Comparison of ENCODE assay signal across 9 cellular contexts in genomic region chr19:49862411-49863253, GRCh38. TPM values are rescaled to one million over a fixed set of nuclear protein-coding genes. Genes with fewer than 3 reads are reported as not detected.
DNase-seq lines count a peak whose midpoint lies in the region; ATAC-seq and TF ChIP-seq lines count a peak whose summit lies in the region.
"Had no signal": no experiment of that assay in that cellular context is flagged by ENCODE, and none has a peak within 500 bp of the region (broad histone marks: within the 10 kb centered on the region; RNA-seq: fewer than 3 reads in every experiment).

No MANE protein-coding gene starts in this region.

- no peaks in the 10 kb centered on the region for H3K27me3 ChIP-seq in MM.1S (replicated peaks; ENCODE audit: insufficient read depth, low read length)
- no peaks in the 10 kb centered on the region for H3K27me3 ChIP-seq in esophagus squamous epithelium
- H3K27me3 ChIP-seq: Peyer's patch had no signal

- no peaks in the 10 kb centered on the region for H3K9me2 ChIP-seq in MM.1S (replicated peaks; ENCODE audit: insufficient read depth, low read length)

- peaks cover 41% of the 10 kb centered on the region for H3K79me2 ChIP-seq in MM.1S (ENCODE audit: low read length)

- intact Hi-C loops in esophagus squamous epithelium (cut with DNase I) = no loop called here

- no peak overlapping the region for H3K4me2 ChIP-seq in MM.1S (ENCODE audit: low read depth, low read length)

- no peak overlapping the region for H3K27ac ChIP-seq in MM.1S (ENCODE audit: low read length)
- peak overlapping the region in 1 of 4 donors; percentile 5 for H3K27ac ChIP-seq in esophagus squamous epithelium
- H3K27ac ChIP-seq: Peyer's patch had no signal

- no peak overlapping the region for H3K27ac Mint-ChIP-seq in activated naive CD8-positive, alpha-beta T cell treated with anti-CD3 and anti-CD28 coated beads, Interleukin-2, amount 50 U/mL, for 24 hours

- H3K36me3 Mint-ChIP-seq in activated T-cell treated with anti-CD3 and anti-CD28 coated beads, Interleukin-2, amount 50 U/mL, for 4 hours (ENCODE audit: insufficient read depth) = peaks cover 19% of the 10 kb centered on the region
- peaks cover 32% of the 10 kb centered on the region for H3K36me3 Mint-ChIP-seq in activated naive CD8-positive, alpha-beta T cell treated with anti-CD3 and anti-CD28 coated beads, Interleukin-2, amount 50 U/mL, for 24 hours (ENCODE audit: low read depth)

- DNase-seq in activated T-cell treated with anti-CD3 and anti-CD28 coated beads, Interleukin-2, amount 50 U/mL, for 4 hours = peak; percentile 12
- DNase-seq in activated T-cell treated with anti-CD3 and anti-CD28 coated beads for 4 hours (no peak), MM.1S (no peak), fibroblast of the aortic adventitia (ENCODE audit: low read depth) (no peak), esophagus squamous epithelium (lab: John Stamatoyannopoulos, UW) (no peak)
- peak; percentile 56 for DNase-seq in stimulated activated CD8-positive, alpha-beta memory T cell treated with anti-CD3 and anti-CD28 coated beads, Interleukin-4, amount 100 ng/mL, for 48 hours
- DNase-seq in activated naive CD8-positive, alpha-beta T cell treated with anti-CD3 and anti-CD28 coated beads, Interleukin-2, amount 50 U/mL, for 24 hours = no peak

- WGBS in esophagus squamous epithelium, 2 donors = 78 to 85% methylated on average over 19 to 39 of the region's 47 CpGs

- no peaks in the 10 kb centered on the region for H4K20me1 ChIP-seq in MM.1S (ENCODE audit: insufficient read depth, low read length)

- H3K27me3 Mint-ChIP-seq in activated T-cell treated with anti-CD3 and anti-CD28 coated beads, Interleukin-2, amount 50 U/mL, for 4 hours (ENCODE audit: low read depth) = no peaks in the 10 kb centered on the region
- no peaks in the 10 kb centered on the region for H3K27me3 Mint-ChIP-seq in activated naive CD8-positive, alpha-beta T cell treated with anti-CD3 and anti-CD28 coated beads, Interleukin-2, amount 50 U/mL, for 24 hours

- H3F3A ChIP-seq in MM.1S (ENCODE audit: insufficient read depth, low read length) = peaks cover 14% of the 10 kb centered on the region

- H3K4me3 ChIP-seq in MM.1S (ENCODE audit: low read length) (no peak overlapping the region), fibroblast of the aortic adventitia (ENCODE audit: low read depth, low read length) (no peak overlapping the region), esophagus squamous epithelium (no peak overlapping the region)
- H3K4me3 ChIP-seq: Peyer's patch had no signal

- H3K36me3 ChIP-seq in MM.1S (replicated peaks; ENCODE audit: insufficient read depth, low read length) = peaks cover 7% of the 10 kb centered on the region
- H3K36me3 ChIP-seq in esophagus squamous epithelium = peaks cover 25 to 74% (median 49%) of the 10 kb centered on the region in 3 donors

- no peak overlapping the region for H3K9ac ChIP-seq in MM.1S (ENCODE audit: low read length)

- H3K4me3 Mint-ChIP-seq in activated T-cell treated with anti-CD3 and anti-CD28 coated beads, Interleukin-2, amount 50 U/mL, for 4 hours = no peak overlapping the region
- no peak overlapping the region for H3K4me3 Mint-ChIP-seq in activated naive CD8-positive, alpha-beta T cell treated with anti-CD3 and anti-CD28 coated beads, Interleukin-2, amount 50 U/mL, for 24 hours

- TF ChIP-seq POLR2A in esophagus squamous epithelium (IDR thresholded peaks at IDR 0.05) = no peak

- H3K9me3 ChIP-seq in MM.1S (replicated peaks; ENCODE audit: insufficient read depth, low read length) (no peaks in the 10 kb centered on the region), esophagus squamous epithelium (no peaks in the 10 kb centered on the region)
- H3K9me3 ChIP-seq: Peyer's patch had no signal

- no peak for ATAC-seq in activated T-cell treated with anti-CD3 and anti-CD28 coated beads, Interleukin-2, amount 50 U/mL, for 4 hours
- ATAC-seq in HG02678 (IDR thresholded peaks at IDR 0.05; ENCODE audit: unreplicated experiment) = no peak
- ATAC-seq in activated naive CD8-positive, alpha-beta T cell treated with anti-CD3 and anti-CD28 coated beads, Interleukin-2, amount 50 U/mL, for 24 hours = no peak

- H3K4me1 ChIP-seq in MM.1S (ENCODE audit: low read length) (peaks cover 8% of the 10 kb centered on the region; the same call in 1 of the 2 replicates), esophagus squamous epithelium (peaks cover 15 to 52% (median 23%) of the 10 kb centered on the region in 3 donors)

- peak; percentile 16 for TF ChIP-seq CTCF in MM.1S (IDR thresholded peaks at IDR 0.05; ENCODE audit: low read length)
- TF ChIP-seq CTCF in fibroblast of the aortic adventitia (IDR thresholded peaks at IDR 0.05; ENCODE audit: insufficient read depth, low read length) = peak; percentile 16
- no peak for TF ChIP-seq CTCF in esophagus squamous epithelium (IDR thresholded peaks at IDR 0.05)

- peaks cover 35% of the 10 kb centered on the region for H3K4me1 Mint-ChIP-seq in activated T-cell treated with anti-CD3 and anti-CD28 coated beads, Interleukin-2, amount 50 U/mL, for 4 hours (ENCODE audit: low read depth)
- H3K4me1 Mint-ChIP-seq in activated naive CD8-positive, alpha-beta T cell treated with anti-CD3 and anti-CD28 coated beads, Interleukin-2, amount 50 U/mL, for 24 hours = peaks cover 25% of the 10 kb centered on the region

- H2AFZ ChIP-seq in MM.1S (ENCODE audit: low read length) = no peak overlapping the region

- no peaks in the 10 kb centered on the region for H3K9me3 Mint-ChIP-seq in activated T-cell treated with anti-CD3 and anti-CD28 coated beads, Interleukin-2, amount 50 U/mL, for 4 hours
- no peaks in the 10 kb centered on the region for H3K9me3 Mint-ChIP-seq in activated naive CD8-positive, alpha-beta T cell treated with anti-CD3 and anti-CD28 coated beads, Interleukin-2, amount 50 U/mL, for 24 hours

RNA-seq across cellular contexts. Expression of gene PNKP, which starts 4.7 kb away (rescaled TPM):
- total RNA-seq in activated T-cell treated with anti-CD3 and anti-CD28 coated beads, Interleukin-2, amount 50 U/mL, for 4 hours = 100 to 1,000 TPM; 110 to 120 (median 110) TPM
- 42.3 and 58.3 TPM in 2 replicates for total RNA-seq in fibroblast of the aortic adventitia (ENCODE audit: low replicate concordance)
- 10 to 100 TPM; 33.3 to 42.3 (median 36.3) TPM for total RNA-seq in esophagus squamous epithelium

RNA-seq across cellular contexts. Expression of gene PTOV1, which starts 11.7 kb away (rescaled TPM):
- total RNA-seq in activated T-cell treated with anti-CD3 and anti-CD28 coated beads, Interleukin-2, amount 50 U/mL, for 4 hours = 10 to 100 TPM; 77.8 to 86.3 (median 83.7) TPM
- 46.2 and 51.2 TPM in 2 replicates for total RNA-seq in fibroblast of the aortic adventitia (ENCODE audit: low replicate concordance)
- 10 to 100 TPM; 31.3 to 57.0 (median 45.2) TPM for total RNA-seq in esophagus squamous epithelium

RNA-seq across cellular contexts. Expression of gene AKT1S1, which starts 14.5 kb away (rescaled TPM):
- 10 to 100 TPM; 25.3 to 31.6 (median 28.0) TPM for total RNA-seq in activated T-cell treated with anti-CD3 and anti-CD28 coated beads, Interleukin-2, amount 50 U/mL, for 4 hours
- 14.4 and 20.6 TPM in 2 replicates for total RNA-seq in fibroblast of the aortic adventitia (ENCODE audit: low replicate concordance)
- total RNA-seq in esophagus squamous epithelium = 10 to 100 TPM; 16.2 to 31.0 (median 20.4) TPM

RNA-seq across cellular contexts. Expression of gene TBC1D17, which starts 14.9 kb away (rescaled TPM):
- total RNA-seq in activated T-cell treated with anti-CD3 and anti-CD28 coated beads, Interleukin-2, amount 50 U/mL, for 4 hours = 10 to 100 TPM; 29.1 to 30.5 (median 29.3) TPM
- total RNA-seq in fibroblast of the aortic adventitia (ENCODE audit: low replicate concordance) (16.3 and 17.1 TPM in 2 replicates), esophagus squamous epithelium (10 to 100 TPM in 3 of 4 donors, 1 to 10 TPM in 1; 6.7 to 25.9 (median 16.9) TPM)

RNA-seq across cellular contexts. Expression of gene IL4I1, which starts 34.1 kb away (rescaled TPM):
- total RNA-seq in activated T-cell treated with anti-CD3 and anti-CD28 coated beads, Interleukin-2, amount 50 U/mL, for 4 hours = 10 to 100 TPM; 24.7 to 52.7 (median 36.4) TPM
- 1.1 TPM in 1 of 2 replicates, not detected in the other for total RNA-seq in fibroblast of the aortic adventitia (ENCODE audit: low replicate concordance)
- total RNA-seq in esophagus squamous epithelium = under 1 TPM; 0.56 to 0.91 (median 0.73) TPM
- total RNA-seq: Peyer's patch had no signal

Comparison
In these comparisons a context has a peak if more than half of its experiments do, and no peak if none do; other contexts are left out.
1. DNase-seq: peak in activated T-cell treated with anti-CD3 and anti-CD28 coated beads, Interleukin-2, amount 50 U/mL, for 4 hours (single experiment) and stimulated activated CD8-positive, alpha-beta memory T cell treated with anti-CD3 and anti-CD28 coated beads, Interleukin-4, amount 100 ng/mL, for 48 hours (single experiment); none in activated T-cell treated with anti-CD3 and anti-CD28 coated beads for 4 hours (single experiment), MM.1S (single experiment), fibroblast of the aortic adventitia (single experiment), esophagus squamous epithelium (single experiment) and activated naive CD8-positive, alpha-beta T cell treated with anti-CD3 and anti-CD28 coated beads, Interleukin-2, amount 50 U/mL, for 24 hours (single experiment).
2. CTCF ChIP-seq: peak in MM.1S (single experiment) and fibroblast of the aortic adventitia (single experiment); none in esophagus squamous epithelium (0 of 6).